Comparison of ENCODE assay signal across 8 cellular contexts in genomic region chr12:103929909-103930786, GRCh38. TPM values are rescaled to one million over a fixed set of nuclear protein-coding genes. Genes with fewer than 3 reads are reported as not detected.
DNase-seq lines count a peak whose midpoint lies in the region; ATAC-seq lines count a peak whose summit lies in the region.

TSS of gene HSP90B1 (plus strand) at chr12:103930410. CDS start at chr12:103930516, 106 bp downstream.

- no peaks in the 10 kb centered on the region for H3K27me3 Mint-ChIP-seq in IgD-negative memory B cell

- peak within 1 kb of the TSS; percentile 95 to 100 (median 98) for H3K27ac Mint-ChIP-seq in IgD-negative memory B cell

- DNase-seq in DMS 273 treated with DMSO at 0.1 percent for 48 hours (lab: John Stamatoyannopoulos, UW) = peak; percentile 96
- DNase-seq in OCI-M2 (lab: John Stamatoyannopoulos, UW; ENCODE audit: unreplicated experiment) = peak; percentile 79
- peak; percentile 99 for DNase-seq in activated T-cell treated with anti-CD3 and anti-CD28 coated beads for 4 hours
- DNase-seq in epidermal melanocyte (ENCODE audit: insufficient read length, low spot score) = peak; percentile 97
- DNase-seq in middle frontal gyrus (ENCODE audit: extremely low spot score, low spot score) = peak; percentile 100
- DNase-seq in stimulated activated CD8-positive, alpha-beta memory T cell treated with anti-CD3 and anti-CD28 coated beads, Interleukin-2, amount 100 ng/mL, for 48 hours (ENCODE audit: low read depth in 2 of 2) = peak; percentile 97 to 98

- no peaks in the 10 kb centered on the region for H3K9me3 Mint-ChIP-seq in IgD-negative memory B cell

- H3K4me1 Mint-ChIP-seq in IgD-negative memory B cell = peaks cover 27 to 47% (median 34%) of the 10 kb centered on the region in 3 donors

- H3K36me3 Mint-ChIP-seq in IgD-negative memory B cell = peaks cover 4% of the 10 kb centered on the region

- ATAC-seq in GM21529 (IDR thresholded peaks at IDR 0.05; ENCODE audit: unreplicated experiment) = peak; percentile 55

- peak within 1 kb of the TSS; percentile 87 to 97 (median 93) for H3K4me3 Mint-ChIP-seq in IgD-negative memory B cell

RNA-seq across cellular contexts. Expression of gene HSP90B1, which starts in this region (rescaled TPM):
- 274 TPM for polyA plus RNA-seq in IgD-negative memory B cell

Comparison
In these comparisons a context has a peak if more than half of its experiments do, and no peak if none do; other contexts are left out.
1. Peak in every context shown above with its lines: DNase-seq and ATAC-seq.